In genomic region chr13:39945226-39945625, GRCh38 we compare ENCODE assay signal across 17 cellular contexts.
"Had no signal": no experiment of that assay in that cellular context is flagged by ENCODE, and none has a peak within 500 bp of the region (broad histone marks: within the 10 kb centered on the region; RNA-seq: fewer than 3 reads in every experiment).

No MANE protein-coding gene starts in this region.

- H3K27ac ChIP-seq: dorsolateral prefrontal cortex, heart right ventricle, left ventricle myocardium inferior, suprapubic skin, tibial artery, upper lobe of right lung, vagina had no signal

- H3K9me3 ChIP-seq: heart right ventricle, left ventricle myocardium inferior, suprapubic skin, tibial artery, upper lobe of right lung, vagina had no signal

- H3K27me3 ChIP-seq: heart right ventricle, suprapubic skin, tibial artery, upper lobe of right lung, vagina had no signal

- H3K4me3 Mint-ChIP-seq: naive thymus-derived CD8-positive, alpha-beta T cell had no signal

- H3K4me2 ChIP-seq: smooth muscle cell had no signal

- H3K36me3 ChIP-seq: heart right ventricle, left ventricle myocardium inferior, suprapubic skin, tibial artery, upper lobe of right lung, vagina had no signal

- H3K4me1 ChIP-seq: upper lobe of right lung had no signal

- H3K9me3 Mint-ChIP-seq: naive thymus-derived CD8-positive, alpha-beta T cell had no signal

- ATAC-seq: esophagus mucosa; naive thymus-derived CD8-positive, alpha-beta T cell; stimulated activated naive CD8-positive, alpha-beta T cell treated with anti-CD3 and anti-CD28 coated beads, Interleukin-15, Interleukin-2, amounts not matched to agents 100 U/mL and 50 U/mL, for 24 hours; upper lobe of right lung had no signal

- H3K36me3 Mint-ChIP-seq: naive thymus-derived CD8-positive, alpha-beta T cell had no signal

- H3K4me3 ChIP-seq: dorsolateral prefrontal cortex, heart right ventricle, left ventricle myocardium inferior, lung, smooth muscle cell, suprapubic skin, tibial artery, upper lobe of right lung, vagina had no signal

- DNase-seq: cortex of kidney; effector CD8-positive, alpha-beta T cell; heart right ventricle; islet precursor cell; left cardiac atrium; left ventricle myocardium inferior; naive thymus-derived CD8-positive, alpha-beta T cell; stimulated activated CD4-positive, alpha-beta T cell treated with anti-CD3 and anti-CD28 coated beads, Interleukin-2, amount 100 ng/mL, for 48 hours; stimulated activated naive CD8-positive, alpha-beta T cell treated with anti-CD3 and anti-CD28 coated beads, Interleukin-15, Interleukin-2, amounts not matched to agents 100 U/mL and 50 U/mL, for 24 hours; tibial artery; upper lobe of right lung had no signal
